Comparison of ENCODE assay signal across 8 cellular contexts in the genomic region with DNA sequence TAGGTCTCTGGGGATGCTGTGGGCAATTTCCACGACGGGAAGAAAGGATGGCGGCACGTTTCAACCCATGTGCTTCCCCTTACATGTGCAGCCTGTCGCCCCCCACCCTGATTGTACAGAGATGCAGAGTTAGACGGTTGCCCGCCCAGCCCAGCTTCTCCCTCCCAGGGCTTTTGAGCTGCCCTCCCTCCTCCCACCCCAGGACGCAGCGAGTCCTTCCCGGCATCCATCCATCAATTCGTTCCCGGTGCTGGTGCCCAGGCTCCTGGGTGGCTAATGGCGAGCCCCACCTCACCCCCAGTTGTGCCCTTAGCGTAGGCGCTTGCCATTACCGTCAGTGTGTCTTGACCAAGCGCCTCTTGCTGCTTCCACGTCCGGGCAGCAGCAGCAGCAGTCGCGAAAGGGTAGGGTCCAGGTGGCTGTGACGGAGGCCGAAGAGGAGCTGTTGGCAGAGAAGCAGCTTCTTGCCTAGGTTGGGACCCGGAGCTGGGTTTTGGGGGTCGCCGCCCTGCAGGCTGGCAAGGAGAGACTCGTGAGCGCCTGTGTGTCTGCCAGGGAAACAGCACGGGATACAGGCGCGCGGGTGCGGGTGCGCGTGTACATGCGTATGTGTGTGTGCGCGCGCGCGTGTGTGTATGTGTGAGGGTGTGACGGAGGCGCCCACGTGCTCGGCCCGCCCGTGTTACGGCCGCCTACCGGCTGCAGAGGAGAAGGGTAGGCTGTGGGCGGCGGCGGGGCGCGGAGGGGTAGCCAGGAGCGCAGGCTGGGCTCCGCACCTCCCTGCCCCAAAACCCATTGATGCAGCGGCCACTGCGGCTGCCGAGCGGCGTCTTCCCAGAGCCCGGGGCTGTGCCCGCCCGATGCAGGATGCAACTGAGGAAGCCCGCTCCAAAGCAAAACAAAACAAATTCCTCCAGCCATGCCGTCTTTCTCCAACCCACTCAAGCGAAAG.
A peak's percentile ranks its signal among the peaks of the same experiment; 100 is the strongest.
DNase-seq lines count a peak whose midpoint lies in the region; ATAC-seq and TF ChIP-seq lines count a peak whose summit lies in the region.

Gene SLC6A15, minus strand, starts transcription at position 609 of the 952 bp plus-strand sequence. CDS start 20,679 bp downstream, outside the sequence.

- H3K4me1 ChIP-seq in RWPE2 (ENCODE audit: insufficient read depth, poor library complexity, severe bottlenecking), result peaks cover 8% of the 10 kb centered on the region

- no peaks in the 10 kb centered on the region for H3K9me3 Mint-ChIP-seq in stimulated activated naive CD8-positive, alpha-beta T cell treated with anti-CD3 and anti-CD28 coated beads, Interleukin-15, Interleukin-2, amounts not matched to agents 100 ng/mL and 50 ng/mL, for 24 hours

- no peaks in the 10 kb centered on the region for H3K36me3 Mint-ChIP-seq in stimulated activated naive CD8-positive, alpha-beta T cell treated with anti-CD3 and anti-CD28 coated beads, Interleukin-15, Interleukin-2, amounts not matched to agents 100 ng/mL and 50 ng/mL, for 24 hours (ENCODE audit: low read depth)

- peaks cover 43% of the 10 kb centered on the region for H3K27me3 Mint-ChIP-seq in stimulated activated naive CD8-positive, alpha-beta T cell treated with anti-CD3 and anti-CD28 coated beads, Interleukin-15, Interleukin-2, amounts not matched to agents 100 ng/mL and 50 ng/mL, for 24 hours

- H3K27ac ChIP-seq in RWPE2 (ENCODE audit: poor library complexity, severe bottlenecking) (peak within 1 kb of the TSS; percentile 82), layer of hippocampus (ENCODE audit: low read depth, low read length) (peak within 1 kb of the TSS; percentile 68)

- ATAC-seq in HG03571 (IDR thresholded peaks at IDR 0.05; ENCODE audit: unreplicated experiment) (peak; percentile 64), RWPE2 (ENCODE audit: low read depth) (peak; percentile 82)

- no peak within 1 kb of the TSS for H3K27ac Mint-ChIP-seq in stimulated activated naive CD8-positive, alpha-beta T cell treated with anti-CD3 and anti-CD28 coated beads, Interleukin-15, Interleukin-2, amounts not matched to agents 100 ng/mL and 50 ng/mL, for 24 hours

- H3K4me3 Mint-ChIP-seq in stimulated activated naive CD8-positive, alpha-beta T cell treated with anti-CD3 and anti-CD28 coated beads, Interleukin-15, Interleukin-2, amounts not matched to agents 100 ng/mL and 50 ng/mL, for 24 hours, result peak within 1 kb of the TSS; percentile 67

- peak; percentile 64 for TF ChIP-seq CTCF in RWPE2 (IDR thresholded peaks at IDR 0.05; ENCODE audit: poor library complexity, severe bottlenecking)

- no peaks in the 10 kb centered on the region for H3K9me3 ChIP-seq in RWPE2 (ENCODE audit: severe bottlenecking)

- peaks cover 6% of the 10 kb centered on the region for H3K4me1 Mint-ChIP-seq in stimulated activated naive CD8-positive, alpha-beta T cell treated with anti-CD3 and anti-CD28 coated beads, Interleukin-15, Interleukin-2, amounts not matched to agents 100 ng/mL and 50 ng/mL, for 24 hours (ENCODE audit: low read depth)

- peaks cover 10% of the 10 kb centered on the region; the same call in 1 of the 2 replicates for H3K36me3 ChIP-seq in RWPE2 (ENCODE audit: low read depth)

- H3K27me3 ChIP-seq in RWPE2 (ENCODE audit: insufficient read depth, poor library complexity, severe bottlenecking), result no peaks in the 10 kb centered on the region
- peaks cover 2% of the 10 kb centered on the region for H3K27me3 ChIP-seq in layer of hippocampus (ENCODE audit: control insufficient read depth, insufficient read depth, low read length)

- DNase-seq in DMS53 (lab: John Stamatoyannopoulos, UW) (peak; percentile 97), RWPE2 (ENCODE audit: low spot score) (peak; percentile 90), dedifferentiated amniotic fluid mesenchymal stem cell (ENCODE audit: extremely low spot score) (peak; percentile 40), DMS79 (lab: John Stamatoyannopoulos, UW) (no peak), CD1c-positive myeloid dendritic cell (ENCODE audit: extremely low spot score) (no peak)

- peak within 1 kb of the TSS; percentile 80 for H3K4me3 ChIP-seq in RWPE2 (ENCODE audit: severe bottlenecking)

Comparison
In these comparisons a context has a peak if more than half of its experiments do, and no peak if none do; other contexts are left out.
1. DNase-seq: peak in DMS53 (single experiment), RWPE2 (single experiment) and dedifferentiated amniotic fluid mesenchymal stem cell (single experiment); none in DMS79 (single experiment) and CD1c-positive myeloid dendritic cell (single experiment).